10 cellular contexts compared by ENCODE assay signal in genomic region chr4:74964311-74964710, GRCh38. TPM values are rescaled to one million over a fixed set of nuclear protein-coding genes. Genes with fewer than 3 reads are reported as not detected.
"Had no signal": no experiment of that assay in that cellular context is flagged by ENCODE, and none has a peak within 500 bp of the region (broad histone marks: within the 10 kb centered on the region; RNA-seq: fewer than 3 reads in every experiment).

No MANE protein-coding gene starts in this region.

- DNase-seq: GM23248, GOT3, H7, HFFc6 had no signal

- ATAC-seq: HCT116, HepG2 had no signal

- H2AFZ ChIP-seq: GM23248 had no signal

- H3K27ac Mint-ChIP-seq: HFFc6, IgD-negative memory B cell had no signal

- H3K36me3 ChIP-seq: HAP-1 had no signal

- H3K27ac ChIP-seq: GM23248, HL-60 had no signal

- FAIRE-seq: HepG2 had no signal

- H3K4me1 ChIP-seq: HAP-1 had no signal

- H3K9me3 Mint-ChIP-seq: HFFc6 had no signal

- H3K9me3 ChIP-seq: HAP-1 had no signal

- H3K4me3 Mint-ChIP-seq: HFFc6, IgD-negative memory B cell had no signal

- H3K9ac ChIP-seq: GM23248 had no signal

- H3K4me3 ChIP-seq: GM23248, HAP-1 had no signal

- H3K27me3 Mint-ChIP-seq: IgD-negative memory B cell had no signal

RNA-seq across cellular contexts. Expression of gene PARM1, which starts 31.4 kb away (rescaled TPM):
- total RNA-seq: GM23248, HepG2, HT1080 had no signal
- polyA plus RNA-seq: HepG2 had no signal
